Comparison of ENCODE assay signal across 17 cellular contexts in the genomic region with DNA sequence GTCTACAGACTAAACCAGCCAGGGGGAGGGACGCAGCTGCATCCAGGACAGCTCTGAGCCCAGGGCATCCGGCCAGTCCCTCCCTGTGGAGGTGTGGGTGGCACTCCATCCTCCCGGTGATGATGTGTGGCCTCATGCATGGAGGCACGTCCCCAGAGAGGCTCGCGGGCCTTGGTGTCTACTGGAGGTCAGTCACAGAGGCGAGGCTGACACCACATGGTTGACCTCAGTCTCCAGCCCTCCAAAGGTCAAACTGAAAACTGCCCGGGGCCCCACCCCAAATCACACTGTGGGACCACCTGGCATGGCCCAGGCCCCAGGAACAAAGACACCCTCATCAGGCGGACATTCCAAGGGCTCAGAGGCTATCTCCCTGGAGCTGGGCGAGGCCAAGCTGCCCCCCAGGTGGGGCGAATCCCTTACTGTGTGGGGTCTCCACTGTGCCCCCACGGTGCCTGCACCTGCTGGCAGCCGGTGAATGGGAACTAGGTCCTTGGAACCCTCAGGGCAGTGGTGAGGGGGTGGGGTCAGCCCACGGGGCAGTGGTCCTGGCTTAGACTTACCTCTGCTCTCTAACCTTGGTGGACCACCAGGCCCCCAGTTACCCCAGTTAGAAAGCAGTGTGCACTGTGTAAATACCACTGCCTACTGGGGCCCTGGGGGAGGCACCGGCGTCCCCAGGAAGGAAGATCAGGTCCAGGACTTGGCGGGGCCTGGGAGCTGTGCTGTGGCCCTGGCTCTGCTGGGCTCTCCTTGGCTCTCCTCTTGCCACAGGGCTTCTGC. TPM values are rescaled to one million over a fixed set of nuclear protein-coding genes. Genes with fewer than 3 reads are reported as not detected.
"Had no signal": no experiment of that assay in that cellular context is flagged by ENCODE, and none has a peak within 500 bp of the region (broad histone marks: within the 10 kb centered on the region; RNA-seq: fewer than 3 reads in every experiment).

No MANE protein-coding gene starts in this region.

- H3K4me1 ChIP-seq: transverse colon had no signal

- DNase-seq: activated CD4-positive, alpha-beta T cell treated with anti-CD3 and anti-CD28 coated beads, Interleukin-2, amount 10 ng/mL, durations not matched to agents 24 days and 14 days; activated CD4-positive, CD25-positive, alpha-beta regulatory T cell; activated CD8-positive, alpha-beta T cell treated with anti-CD3 and anti-CD28 coated beads, Interleukin-2, amount 10 ng/mL, durations not matched to agents 7 days and 5 days; activated naive CD4-positive, alpha-beta T cell treated with anti-CD3 and anti-CD28 coated beads, Interleukin-2, amount 50 U/mL, for 16 hours; activated T-cell treated with anti-CD3 and anti-CD28 coated beads for 4 hours; mammary epithelial cell; naive thymus-derived CD4-positive, alpha-beta T cell; stimulated activated CD4-positive, alpha-beta T cell treated with anti-CD3 and anti-CD28 coated beads, Interleukin-15, amount 100 ng/mL, for 24 hours; stimulated activated CD4-positive, alpha-beta T cell treated with anti-CD3 and anti-CD28 coated beads, Interleukin-4, amount 100 ng/mL, for 1 hour; stimulated activated naive CD4-positive, alpha-beta T cell treated with Interleukin-2 at 50 U/mL for 16 hours; substantia nigra; transverse colon had no signal

- H3K27ac ChIP-seq: cardiac muscle cell, transverse colon had no signal

- H3K4me1 Mint-ChIP-seq: activated CD4-positive, alpha-beta T cell treated with anti-CD3 and anti-CD28 coated beads, Interleukin-2, amount 10 ng/mL, durations not matched to agents 24 days and 14 days had no signal

- H3K27ac Mint-ChIP-seq: activated CD4-positive, alpha-beta T cell treated with anti-CD3 and anti-CD28 coated beads, Interleukin-2, amount 10 ng/mL, durations not matched to agents 24 days and 14 days; activated CD8-positive, alpha-beta T cell treated with anti-CD3 and anti-CD28 coated beads, Interleukin-2, amount 10 ng/mL, durations not matched to agents 7 days and 5 days; activated T-helper 2 cell treated with anti-CD3 and anti-CD28 coated beads, Interferon-gamma antibody, Interleukin-2, Interleukin-4, amounts not matched to agents 10 μg/mL and 5 μg/mL and 100 μg/mL, durations not matched to agents 14 hours and 24 hours and 36 hours; T-helper 2 cell treated with Interferon-gamma antibody and Interleukin-4, amounts not matched to agents 5 μg/mL and 100 μg/mL, for 36 hours had no signal

- H3K9me3 Mint-ChIP-seq: activated CD4-positive, alpha-beta T cell treated with anti-CD3 and anti-CD28 coated beads, Interleukin-2, amount 10 ng/mL, durations not matched to agents 24 days and 14 days had no signal

- H3K4me3 Mint-ChIP-seq: activated CD4-positive, alpha-beta T cell treated with anti-CD3 and anti-CD28 coated beads, Interleukin-2, amount 10 ng/mL, durations not matched to agents 24 days and 14 days; activated CD8-positive, alpha-beta T cell treated with anti-CD3 and anti-CD28 coated beads, Interleukin-2, amount 10 ng/mL, durations not matched to agents 7 days and 5 days; naive thymus-derived CD4-positive, alpha-beta T cell; T-helper 2 cell treated with Interferon-gamma antibody and Interleukin-4, amounts not matched to agents 5 μg/mL and 100 μg/mL, for 36 hours had no signal

- H3K27me3 Mint-ChIP-seq: activated CD4-positive, alpha-beta T cell treated with anti-CD3 and anti-CD28 coated beads, Interleukin-2, amount 10 ng/mL, durations not matched to agents 24 days and 14 days; naive thymus-derived CD4-positive, alpha-beta T cell had no signal

- H3K4me3 ChIP-seq: cardiac muscle cell, transverse colon had no signal

- ATAC-seq: activated CD8-positive, alpha-beta T cell treated with anti-CD3 and anti-CD28 coated beads, Interleukin-2, amount 10 ng/mL, durations not matched to agents 7 days and 5 days; esophagus mucosa; naive thymus-derived CD4-positive, alpha-beta T cell had no signal

- H3K27me3 ChIP-seq: cardiac muscle cell, transverse colon had no signal

- FAIRE-seq: islet of Langerhans had no signal

- H3K9me3 ChIP-seq: transverse colon had no signal

- H3K36me3 ChIP-seq: cardiac muscle cell, transverse colon had no signal

RNA-seq across cellular contexts. Expression of a gene that starts 49.1 kb away (rescaled TPM):
- total RNA-seq: cardiac muscle cell had no signal
